In the genomic region with DNA sequence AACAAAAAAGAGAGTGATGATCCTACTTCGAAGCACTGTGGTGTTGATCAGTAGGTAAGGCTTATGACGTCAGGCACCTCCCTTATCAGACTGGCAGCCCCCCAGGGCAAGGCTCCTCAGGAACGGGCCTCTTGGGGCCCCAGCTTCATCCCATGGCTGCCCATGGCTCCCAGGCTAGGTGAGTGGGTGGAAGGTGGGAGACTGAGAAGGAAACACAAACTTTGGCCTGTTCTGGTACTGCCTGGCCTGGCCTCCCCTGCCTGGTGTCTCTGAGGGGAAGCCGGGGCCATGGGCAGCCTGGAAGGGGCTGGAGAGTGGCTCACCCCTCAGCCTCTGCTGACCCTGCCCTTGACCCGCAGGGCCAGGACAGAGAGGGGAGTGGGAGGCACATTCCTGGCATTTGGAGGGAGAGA, we compare ENCODE assay signal across 14 cellular contexts. TPM values are rescaled to one million over a fixed set of nuclear protein-coding genes. Genes with fewer than 3 reads are reported as not detected.
DNase-seq lines count a peak whose midpoint lies in the region; ATAC-seq, FAIRE-seq and TF ChIP-seq lines count a peak whose summit lies in the region.
"Had no signal": no experiment of that assay in that cellular context is flagged by ENCODE, and none has a peak within 500 bp of the region (broad histone marks: within the 10 kb centered on the region; RNA-seq: fewer than 3 reads in every experiment).

No MANE protein-coding gene starts in this region.

- no peaks in the 10 kb centered on the region for H3K36me3 Mint-ChIP-seq in activated T-cell treated with anti-CD3 and anti-CD28 coated beads, Interleukin-2, amount 50 U/mL, for 72 hours (ENCODE audit: insufficient read depth in 2 of 2)
- no peaks in the 10 kb centered on the region for H3K36me3 Mint-ChIP-seq in activated T-cell treated with anti-CD3 and anti-CD28 coated beads, Interleukin-2, amount 50 U/mL, for 24 hours (ENCODE audit: low read depth)
- no peaks in the 10 kb centered on the region for H3K36me3 Mint-ChIP-seq in T-helper 17 cell (ENCODE audit: low read depth)

- FAIRE-seq in keratinocyte (lab: Jason Lieb, UNC): peak; percentile 84
- FAIRE-seq: pancreas had no signal

- ATAC-seq in activated T-cell treated with anti-CD3 and anti-CD28 coated beads, Interleukin-2, amount 50 U/mL, for 72 hours (replicated peaks in 1 of 2): no peak
- ATAC-seq in T-helper 17 cell (no peak), GM21737 (IDR thresholded peaks at IDR 0.05; ENCODE audit: unreplicated experiment) (no peak)

- dilution Hi-C loops in keratinocyte (cut with MboI; ENCODE audit: extremely low pct_ligation_motif_present, low sequenced_read_pairs): no loop called here

- H3K27ac ChIP-seq in keratinocyte (ENCODE audit: control insufficient read depth, insufficient read depth, low read length) (peak overlapping the region; percentile 100), thymus (ENCODE audit: low read depth) (peak overlapping the region; percentile 75)
- H3K27ac ChIP-seq: pancreas, spleen had no signal

- no peaks in the 10 kb centered on the region for H4K20me1 ChIP-seq in keratinocyte (ENCODE audit: control insufficient read depth, extremely low read depth, insufficient read depth, low read length)

- H3K9me3 ChIP-seq in T-helper 17 cell (ENCODE audit: control insufficient read depth, low read length, poor library complexity, severe bottlenecking) (no peaks in the 10 kb centered on the region), keratinocyte (ENCODE audit: control insufficient read depth, low read depth, low read length) (no peaks in the 10 kb centered on the region), thymus (ENCODE audit: control insufficient read depth) (no peaks in the 10 kb centered on the region)
- H3K9me3 ChIP-seq: gastrocnemius medialis, pancreas, spleen had no signal

- peaks cover 20% of the 10 kb centered on the region for H3K4me1 Mint-ChIP-seq in activated T-cell treated with anti-CD3 and anti-CD28 coated beads, Interleukin-2, amount 50 U/mL, for 72 hours (ENCODE audit: low read depth)
- peaks cover 21% of the 10 kb centered on the region for H3K4me1 Mint-ChIP-seq in activated T-cell treated with anti-CD3 and anti-CD28 coated beads, Interleukin-2, amount 50 U/mL, for 24 hours (ENCODE audit: low read depth)
- H3K4me1 Mint-ChIP-seq in T-helper 17 cell: peaks cover 38% of the 10 kb centered on the region

- H3K36me3 ChIP-seq in keratinocyte (ENCODE audit: control insufficient read depth in 2 of 2, extremely low read depth in 1 of 2, insufficient read depth in 2 of 2, low read length in 2 of 2): no peaks in the 10 kb centered on the region
- no peaks in the 10 kb centered on the region for H3K36me3 ChIP-seq in thymus (ENCODE audit: control insufficient read depth, insufficient read depth)
- H3K36me3 ChIP-seq: gastrocnemius medialis, pancreas, spleen had no signal

- H3K27ac Mint-ChIP-seq in activated T-cell treated with anti-CD3 and anti-CD28 coated beads, Interleukin-2, amount 50 U/mL, for 72 hours: no peak overlapping the region
- H3K27ac Mint-ChIP-seq in activated T-cell treated with anti-CD3 and anti-CD28 coated beads, Interleukin-2, amount 50 U/mL, for 24 hours: no peak overlapping the region
- H3K27ac Mint-ChIP-seq in T-helper 17 cell: peak overlapping the region; percentile 95

- no peak for DNase-seq in activated T-cell treated with anti-CD3 and anti-CD28 coated beads, Interleukin-2, amount 50 U/mL, for 72 hours
- no peak for DNase-seq in activated T-cell treated with anti-CD3 and anti-CD28 coated beads, Interleukin-2, amount 50 U/mL, for 24 hours
- DNase-seq in T-helper 17 cell (no peak), keratinocyte (ENCODE audit: low read depth, low spot score) (no peak), mesenteric fat pad (ENCODE audit: low spot score) (no peak)
- DNase-seq in activated CD8-positive, alpha-beta memory T cell treated with anti-CD3 and anti-CD28 coated beads for 24 hours: no peak
- DNase-seq: COR-L47; effector CD4-positive, alpha-beta T cell; gastrocnemius medialis; NCI-H1694 treated with DMSO at 0.1 percent for 48 hours had no signal

- no peaks in the 10 kb centered on the region for H3K9me1 ChIP-seq in keratinocyte (ENCODE audit: control insufficient read depth, extremely low read depth, insufficient read depth, low read length)

- TF ChIP-seq CTCF in keratinocyte (optimal IDR thresholded peaks at IDR 0.05 in 1 of 3, IDR thresholded peaks at IDR 0.05 in 1 of 3, conservative IDR thresholded peaks at IDR 0.05 in 1 of 3; ENCODE audit: extremely low read depth in 1 of 3, insufficient read depth in 2 of 3, low read length in 3 of 3): no peak

- peaks cover 86% of the 10 kb centered on the region for H3K4me1 ChIP-seq in keratinocyte (ENCODE audit: control insufficient read depth, extremely low read depth, insufficient read depth, low read length)
- H3K4me1 ChIP-seq in thymus (ENCODE audit: control insufficient read depth, insufficient read depth, low read length): peaks cover 3% of the 10 kb centered on the region

- H3K4me2 ChIP-seq in keratinocyte (ENCODE audit: control insufficient read depth, extremely low read depth, insufficient read depth, low read depth, low read length): peak overlapping the region; percentile 42

- 95% methylated on average over 5 of the region's 5 CpGs for WGBS in thymus

- no peaks in the 10 kb centered on the region for H3K79me2 ChIP-seq in keratinocyte (ENCODE audit: control insufficient read depth, insufficient read depth, low read length)

- no peaks in the 10 kb centered on the region for H3K27me3 Mint-ChIP-seq in activated T-cell treated with anti-CD3 and anti-CD28 coated beads, Interleukin-2, amount 50 U/mL, for 72 hours (ENCODE audit: low read depth)
- peaks cover 11% of the 10 kb centered on the region for H3K27me3 Mint-ChIP-seq in activated T-cell treated with anti-CD3 and anti-CD28 coated beads, Interleukin-2, amount 50 U/mL, for 24 hours
- H3K27me3 Mint-ChIP-seq in T-helper 17 cell: no peaks in the 10 kb centered on the region

- H3K9me3 Mint-ChIP-seq in activated T-cell treated with anti-CD3 and anti-CD28 coated beads, Interleukin-2, amount 50 U/mL, for 72 hours: no peaks in the 10 kb centered on the region
- no peaks in the 10 kb centered on the region for H3K9me3 Mint-ChIP-seq in activated T-cell treated with anti-CD3 and anti-CD28 coated beads, Interleukin-2, amount 50 U/mL, for 24 hours

- no peak overlapping the region for H2AFZ ChIP-seq in keratinocyte (ENCODE audit: control insufficient read depth, low read length)

- H3K27me3 ChIP-seq in keratinocyte (ENCODE audit: control insufficient read depth, extremely low read depth, insufficient read depth, low read length): no peaks in the 10 kb centered on the region
- peaks cover 6% of the 10 kb centered on the region for H3K27me3 ChIP-seq in thymus (ENCODE audit: control insufficient read depth, insufficient read depth)
- H3K27me3 ChIP-seq: gastrocnemius medialis, pancreas had no signal

- H3K4me3 ChIP-seq in keratinocyte (ENCODE audit: control insufficient read depth in 2 of 3, extremely low read depth in 1 of 3, insufficient read depth in 2 of 3, low read depth in 1 of 3, low read length in 3 of 3): no peak overlapping the region
- H3K4me3 ChIP-seq in thymus (ENCODE audit: low read length): no peak overlapping the region

- H3K9ac ChIP-seq in keratinocyte (ENCODE audit: control insufficient read depth, extremely low read depth, insufficient read depth, low read length): peak overlapping the region; percentile 100

- peak overlapping the region; percentile 31 to 36 for H3K4me3 Mint-ChIP-seq in activated T-cell treated with anti-CD3 and anti-CD28 coated beads, Interleukin-2, amount 50 U/mL, for 72 hours
- H3K4me3 Mint-ChIP-seq in activated T-cell treated with anti-CD3 and anti-CD28 coated beads, Interleukin-2, amount 50 U/mL, for 24 hours: no peak overlapping the region
- H3K4me3 Mint-ChIP-seq in T-helper 17 cell: peak overlapping the region; percentile 47

RNA-seq across cellular contexts. Expression of gene KRT80, which starts 38.9 kb away (rescaled TPM):
- total RNA-seq in activated T-cell treated with anti-CD3 and anti-CD28 coated beads, Interleukin-2, amount 50 U/mL, for 72 hours: not detected
- total RNA-seq in T-helper 17 cell (not detected), mesenteric fat pad (not detected)
- polyA plus RNA-seq in keratinocyte (3.3 to 7.2 TPM (median 4.1 TPM) in 3 replicates), thymus (4.8 TPM)
- 109 TPM for polyA plus RNA-seq in keratinocyte (2011; ENCODE audit: low read depth)
- polyA plus RNA-seq in keratinocyte (2011; cell fraction: cytosol; rRNA removed): 4.2 and 7.4 TPM in 2 replicates
- polyA plus RNA-seq in keratinocyte (2011; cell fraction: nucleus; rRNA removed): 7.3 and 11.7 TPM in 2 replicates
- polyA plus RNA-seq in keratinocyte (2012; ENCODE audit: low replicate concordance): 7.1 and 246 TPM in 2 replicates
- 4.3 to 10.4 TPM (median 6.0 TPM) in 3 replicates for polyA minus RNA-seq in keratinocyte
- polyA minus RNA-seq in keratinocyte (2011; cell fraction: cytosol; rRNA and poly(A)+ RNA removed): 7.9 TPM
- polyA minus RNA-seq in keratinocyte (2011; cell fraction: nucleus; rRNA and poly(A)+ RNA removed): 6.9 and 10.4 TPM in 2 replicates
